Comparison of ENCODE assay signal across 25 cellular contexts in genomic region chr2:181578829-181579228, GRCh38.
DNase-seq lines count a peak whose midpoint lies in the region; ATAC-seq lines count a peak whose summit lies in the region.
"Had no signal": no experiment of that assay in that cellular context is flagged by ENCODE, and none has a peak within 500 bp of the region (broad histone marks: within the 10 kb centered on the region; RNA-seq: fewer than 3 reads in every experiment).

No MANE protein-coding gene starts in this region.

- ATAC-seq in GM18861 (IDR thresholded peaks at IDR 0.05; ENCODE audit: unreplicated experiment) (peak; percentile 55), GM19438 (IDR thresholded peaks at IDR 0.05; ENCODE audit: low read depth, unreplicated experiment) (peak; percentile 53), HG02759 (IDR thresholded peaks at IDR 0.05; ENCODE audit: unreplicated experiment) (peak; percentile 33), HG03571 (IDR thresholded peaks at IDR 0.05; ENCODE audit: unreplicated experiment) (peak; percentile 60), GM19324 (IDR thresholded peaks at IDR 0.05; ENCODE audit: low FRiP score, unreplicated experiment) (no peak)
- no peak for ATAC-seq in natural killer cell treated with Interleukin-12 subunit alpha and Interleukin-12 subunit beta and Interleukin-15 and Interleukin-18, amount 100 ng/mL, for 72 hours
- ATAC-seq: HCT116, K562 had no signal

- no peak overlapping the region for H3K4me3 Mint-ChIP-seq in activated CD4-positive, alpha-beta T cell treated with anti-CD3 and anti-CD28 coated beads, Interleukin-2, amount 10 ng/mL, durations not matched to agents 7 days and 5 days
- H3K4me3 Mint-ChIP-seq in natural killer cell treated with Interleukin-12 subunit alpha and Interleukin-12 subunit beta and Interleukin-15 and Interleukin-18, amount 100 ng/mL, for 72 hours: no peak overlapping the region
- H3K4me3 Mint-ChIP-seq: B cell; CD4-positive, alpha-beta T cell had no signal

- H3K4me1 Mint-ChIP-seq in activated CD4-positive, alpha-beta T cell treated with anti-CD3 and anti-CD28 coated beads, Interleukin-2, amount 10 ng/mL, durations not matched to agents 7 days and 5 days: no peaks in the 10 kb centered on the region
- H3K4me1 Mint-ChIP-seq in natural killer cell treated with Interleukin-12 subunit alpha and Interleukin-12 subunit beta and Interleukin-15 and Interleukin-18, amount 100 ng/mL, for 72 hours (ENCODE audit: low read depth in 2 of 2): no peaks in the 10 kb centered on the region
- H3K4me1 Mint-ChIP-seq: B cell had no signal

- no peak overlapping the region for H3K27ac Mint-ChIP-seq in activated CD4-positive, alpha-beta T cell treated with anti-CD3 and anti-CD28 coated beads, Interleukin-2, amount 10 ng/mL, durations not matched to agents 7 days and 5 days
- H3K27ac Mint-ChIP-seq in natural killer cell treated with Interleukin-12 subunit alpha and Interleukin-12 subunit beta and Interleukin-15 and Interleukin-18, amount 100 ng/mL, for 72 hours: no peak overlapping the region
- H3K27ac Mint-ChIP-seq: B cell; CD4-positive, alpha-beta T cell had no signal

- CTCF ChIA-PET in activated CD4-positive, alpha-beta T cell treated with anti-CD3 and anti-CD28 coated beads, Interleukin-2, amount 10 ng/mL, durations not matched to agents 7 days and 5 days (lab: Charles Lee): no interaction called here

- peaks cover 4% of the 10 kb centered on the region for H3K27me3 Mint-ChIP-seq in activated CD4-positive, alpha-beta T cell treated with anti-CD3 and anti-CD28 coated beads, Interleukin-2, amount 10 ng/mL, durations not matched to agents 7 days and 5 days
- H3K27me3 Mint-ChIP-seq in natural killer cell treated with Interleukin-12 subunit alpha and Interleukin-12 subunit beta and Interleukin-15 and Interleukin-18, amount 100 ng/mL, for 72 hours: peaks cover 10 to 20% of the 10 kb centered on the region in 2 donors

- no peaks in the 10 kb centered on the region for H3K9me3 Mint-ChIP-seq in activated CD4-positive, alpha-beta T cell treated with anti-CD3 and anti-CD28 coated beads, Interleukin-2, amount 10 ng/mL, durations not matched to agents 7 days and 5 days
- H3K9me3 Mint-ChIP-seq in natural killer cell treated with Interleukin-12 subunit alpha and Interleukin-12 subunit beta and Interleukin-15 and Interleukin-18, amount 100 ng/mL, for 72 hours: no peaks in the 10 kb centered on the region
- H3K9me3 Mint-ChIP-seq: CD4-positive, alpha-beta T cell had no signal

- no peak for DNase-seq in activated CD4-positive, alpha-beta T cell treated with anti-CD3 and anti-CD28 coated beads, Interleukin-2, amount 10 ng/mL, durations not matched to agents 7 days and 5 days
- no peak for DNase-seq in natural killer cell treated with Interleukin-12 subunit alpha and Interleukin-12 subunit beta and Interleukin-15 and Interleukin-18, amount 100 ng/mL, for 72 hours (ENCODE audit: low spot score)
- DNase-seq: Caco-2; CD4-positive, alpha-beta T cell; DMS153; EL; GOT3; NCI-H1092 treated with DMSO at 0.1 percent for 48 hours; NCI-H146; NCI-H2029 treated with DMSO at 0.1 percent for 48 hours; NCI-H2171 treated with DMSO at 0.1 percent for 48 hours; NCI-H446 treated with DMSO at 0.1 percent for 48 hours; NCI-H748 treated with DMSO at 0.1 percent for 48 hours; NK-92 treated with Interleukin-12 subunit alpha and Interleukin-12 subunit beta, amount 100 ng/mL, for 24 hours; Peyer's patch; SW 1271; T-helper 2 cell had no signal

- no peaks in the 10 kb centered on the region for H3K36me3 Mint-ChIP-seq in activated CD4-positive, alpha-beta T cell treated with anti-CD3 and anti-CD28 coated beads, Interleukin-2, amount 10 ng/mL, durations not matched to agents 7 days and 5 days (ENCODE audit: low read depth)
- no peaks in the 10 kb centered on the region for H3K36me3 Mint-ChIP-seq in natural killer cell treated with Interleukin-12 subunit alpha and Interleukin-12 subunit beta and Interleukin-15 and Interleukin-18, amount 100 ng/mL, for 72 hours

- POLR2A ChIA-PET in activated CD4-positive, alpha-beta T cell treated with anti-CD3 and anti-CD28 coated beads, Interleukin-2, amount 10 ng/mL, durations not matched to agents 7 days and 5 days (lab: Charles Lee): no interaction called here

Comparison
In these comparisons a context has a peak if more than half of its experiments do, and no peak if none do; other contexts are left out.
1. ATAC-seq: peak in GM18861 (single experiment), GM19438 (single experiment), HG02759 (single experiment) and HG03571 (single experiment); none in natural killer cell treated with Interleukin-12 subunit alpha and Interleukin-12 subunit beta and Interleukin-15 and Interleukin-18, amount 100 ng/mL, for 72 hours (0 of 2) and GM19324 (single experiment).